Comparison of ENCODE assay signal across 18 cellular contexts in the genomic region with DNA sequence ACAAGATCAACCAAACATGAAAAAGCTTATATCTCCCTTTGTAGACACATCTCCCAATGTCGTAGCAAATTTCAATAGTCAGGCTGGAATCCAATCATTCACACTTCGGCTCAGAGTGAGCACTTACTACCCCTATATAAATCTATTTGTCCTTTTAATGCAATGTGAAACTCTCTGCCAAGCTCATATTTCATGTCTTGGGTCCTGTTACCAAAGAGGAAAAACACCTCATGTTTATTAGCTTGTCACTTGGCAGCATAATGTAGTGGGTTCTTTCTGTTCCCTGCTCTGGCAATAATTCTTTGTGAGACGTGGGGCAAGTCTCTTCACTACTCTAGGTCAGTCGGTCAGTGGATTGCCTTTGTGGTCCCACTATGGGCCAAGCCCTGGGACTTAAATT.
DNase-seq lines count a peak whose midpoint lies in the region; FAIRE-seq and TF ChIP-seq lines count a peak whose summit lies in the region.
"Had no signal": no experiment of that assay in that cellular context is flagged by ENCODE, and none has a peak within 500 bp of the region (broad histone marks: within the 10 kb centered on the region; RNA-seq: fewer than 3 reads in every experiment).

No MANE protein-coding gene starts in this region.

- no peak overlapping the region for H3K27ac Mint-ChIP-seq in astrocyte (ENCODE audit: unreplicated experiment)

- H3K4me1 ChIP-seq in astrocyte (ENCODE audit: insufficient read depth, low read length) = no peaks in the 10 kb centered on the region
- no peaks in the 10 kb centered on the region for H3K4me1 ChIP-seq in osteoblast (ENCODE audit: insufficient read depth, low read length)

- H2AFZ ChIP-seq in astrocyte (ENCODE audit: low read depth, low read length) (no peak overlapping the region), osteoblast (ENCODE audit: low read length) (no peak overlapping the region)

- peaks cover 12% of the 10 kb centered on the region for H3K9me3 Mint-ChIP-seq in astrocyte (ENCODE audit: unreplicated experiment)

- H3K9ac ChIP-seq in astrocyte (ENCODE audit: low read length) = no peak overlapping the region
- H3K9ac ChIP-seq: BLaER1 treated with 17β-estradiol and CSF1 and Interleukin-3, amounts not matched to agents 10 nM and 100 nM; KMS-11 had no signal

- peaks cover 12% of the 10 kb centered on the region for H3K27me3 Mint-ChIP-seq in astrocyte (ENCODE audit: low read depth, unreplicated experiment)

- no peak overlapping the region for H3K27ac ChIP-seq in astrocyte (ENCODE audit: low read depth, low read length)
- no peak overlapping the region for H3K27ac ChIP-seq in osteoblast (ENCODE audit: low read depth, low read length)
- H3K27ac ChIP-seq: BLaER1 treated with 17β-estradiol and CSF1 and Interleukin-3, amounts not matched to agents 10 nM and 100 nM; HL-60; KMS-11; tibial artery had no signal

- DNase-seq in DMS79 treated with DMSO at 0.1 percent for 48 hours (lab: John Stamatoyannopoulos, UW) (peak; percentile 25), astrocyte (ENCODE audit: low read depth) (peak; percentile 14), left kidney (ENCODE audit: low read depth, low spot score) (peak; percentile 95), D341Med (ENCODE audit: low spot score) (no peak), AML-193 (lab: John Stamatoyannopoulos, UW) (no peak), osteoblast (ENCODE audit: insufficient read length, low spot score, missing footprints) (no peak)
- DNase-seq: activated CD4-positive, alpha-beta T cell treated with anti-CD3 and anti-CD28 coated beads for 1 hour; activated CD8-positive, alpha-beta memory T cell treated with anti-CD3 and anti-CD28 coated beads, Interleukin-2, amount 50 U/mL, for 48 hours; left colon; NCI-H2227 treated with DMSO at 0.1 percent for 48 hours; stimulated activated CD4-positive, alpha-beta T cell treated with anti-CD3 and anti-CD28 coated beads, Interleukin-2, amount 100 ng/mL, for 48 hours; tibial artery had no signal

- FAIRE-seq in astrocyte (lab: Jason Lieb, UNC) = no peak
- FAIRE-seq: endothelial cell of umbilical vein, GM12878 had no signal

- H3K79me2 ChIP-seq in astrocyte (ENCODE audit: insufficient read depth, low read length) = no peaks in the 10 kb centered on the region
- no peaks in the 10 kb centered on the region for H3K79me2 ChIP-seq in osteoblast (ENCODE audit: insufficient read depth, low read length)

- H3K9me3 ChIP-seq in astrocyte (ENCODE audit: insufficient read depth, low read depth, low read length) (peaks cover 4% of the 10 kb centered on the region), osteoblast (ENCODE audit: low read depth, low read length) (peaks cover 3% of the 10 kb centered on the region)

- TF ChIP-seq RAD21 in Ishikawa (IDR thresholded peaks at IDR 0.05; ENCODE audit: low read depth) = no peak

- H3K36me3 ChIP-seq in astrocyte (ENCODE audit: insufficient read depth, low read length) = no peaks in the 10 kb centered on the region
- H3K36me3 ChIP-seq in osteoblast (ENCODE audit: insufficient read depth, low read length) = no peaks in the 10 kb centered on the region
- H3K36me3 ChIP-seq: tibial artery had no signal

- H4K20me1 ChIP-seq in astrocyte (ENCODE audit: insufficient read depth, low read length) (no peaks in the 10 kb centered on the region), osteoblast (ENCODE audit: insufficient read depth, low read length) (peaks cover 2% of the 10 kb centered on the region)

- no peaks in the 10 kb centered on the region for H3K36me3 Mint-ChIP-seq in astrocyte (ENCODE audit: low read depth, unreplicated experiment)

- peaks cover 9% of the 10 kb centered on the region for H3K27me3 ChIP-seq in astrocyte (ENCODE audit: insufficient read depth, low read length)
- H3K27me3 ChIP-seq in osteoblast (ENCODE audit: insufficient read depth, low read length) = no peaks in the 10 kb centered on the region
- H3K27me3 ChIP-seq: BLaER1 treated with 17β-estradiol and CSF1 and Interleukin-3, amounts not matched to agents 10 nM and 100 nM had no signal

- TF ChIP-seq CTCF in astrocyte (IDR thresholded peaks at IDR 0.05; ENCODE audit: insufficient read depth, low read depth, low read length) (no peak), osteoblast (IDR thresholded peaks at IDR 0.05; ENCODE audit: extremely low read depth, low read depth, low read length) (no peak)

- peaks cover 2% of the 10 kb centered on the region for H3K4me1 Mint-ChIP-seq in astrocyte (ENCODE audit: low read depth, unreplicated experiment)

- no peak overlapping the region for H3K4me3 ChIP-seq in astrocyte (ENCODE audit: insufficient read depth, low read depth, low read length)
- H3K4me3 ChIP-seq in osteoblast (ENCODE audit: insufficient read depth, low read length) = no peak overlapping the region
- H3K4me3 ChIP-seq: BLaER1 treated with 17β-estradiol and CSF1 and Interleukin-3, amounts not matched to agents 10 nM and 100 nM; GM12878; tibial artery had no signal

- no peak overlapping the region for H3K4me3 Mint-ChIP-seq in astrocyte (ENCODE audit: unreplicated experiment)

- TF ChIP-seq EP300 in Ishikawa (IDR thresholded peaks at IDR 0.05; ENCODE audit: borderline replicate concordance) = peak; percentile 76; the same call in 1 of the 2 replicates

- H3K4me2 ChIP-seq in astrocyte (ENCODE audit: low read length) = no peak overlapping the region
- no peak overlapping the region for H3K4me2 ChIP-seq in osteoblast (ENCODE audit: insufficient read depth, low read length)
- H3K4me2 ChIP-seq: BLaER1 treated with 17β-estradiol and CSF1 and Interleukin-3, amounts not matched to agents 10 nM and 100 nM; KMS-11 had no signal

TF ChIP-seq in Ishikawa, 13 proteins besides CTCF, POLR2A, EP300 and RAD21:
- peak; percentile 63; the same call in 1 of the 2 replicates for TF ChIP-seq FOXM1 (IDR thresholded peaks at IDR 0.05; ENCODE audit: borderline replicate concordance, low read depth)
- peak; percentile 76 for TF ChIP-seq NFIC (IDR thresholded peaks at IDR 0.05)
- TF ChIP-seq, protein P1, sequence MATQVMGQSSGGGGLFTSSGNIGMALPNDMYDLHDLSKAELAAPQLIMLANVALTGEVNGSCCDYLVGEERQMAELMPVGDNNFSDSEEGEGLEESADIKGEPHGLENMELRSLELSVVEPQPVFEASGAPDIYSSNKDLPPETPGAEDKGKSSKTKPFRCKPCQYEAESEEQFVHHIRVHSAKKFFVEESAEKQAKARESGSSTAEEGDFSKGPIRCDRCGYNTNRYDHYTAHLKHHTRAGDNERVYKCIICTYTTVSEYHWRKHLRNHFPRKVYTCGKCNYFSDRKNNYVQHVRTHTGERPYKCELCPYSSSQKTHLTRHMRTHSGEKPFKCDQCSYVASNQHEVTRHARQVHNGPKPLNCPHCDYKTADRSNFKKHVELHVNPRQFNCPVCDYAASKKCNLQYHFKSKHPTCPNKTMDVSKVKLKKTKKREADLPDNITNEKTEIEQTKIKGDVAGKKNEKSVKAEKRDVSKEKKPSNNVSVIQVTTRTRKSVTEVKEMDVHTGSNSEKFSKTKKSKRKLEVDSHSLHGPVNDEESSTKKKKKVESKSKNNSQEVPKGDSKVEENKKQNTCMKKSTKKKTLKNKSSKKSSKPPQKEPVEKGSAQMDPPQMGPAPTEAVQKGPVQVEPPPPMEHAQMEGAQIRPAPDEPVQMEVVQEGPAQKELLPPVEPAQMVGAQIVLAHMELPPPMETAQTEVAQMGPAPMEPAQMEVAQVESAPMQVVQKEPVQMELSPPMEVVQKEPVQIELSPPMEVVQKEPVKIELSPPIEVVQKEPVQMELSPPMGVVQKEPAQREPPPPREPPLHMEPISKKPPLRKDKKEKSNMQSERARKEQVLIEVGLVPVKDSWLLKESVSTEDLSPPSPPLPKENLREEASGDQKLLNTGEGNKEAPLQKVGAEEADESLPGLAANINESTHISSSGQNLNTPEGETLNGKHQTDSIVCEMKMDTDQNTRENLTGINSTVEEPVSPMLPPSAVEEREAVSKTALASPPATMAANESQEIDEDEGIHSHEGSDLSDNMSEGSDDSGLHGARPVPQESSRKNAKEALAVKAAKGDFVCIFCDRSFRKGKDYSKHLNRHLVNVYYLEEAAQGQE (IDR thresholded peaks at IDR 0.05; ENCODE audit: low read depth) = no peak
- 0 out of 2 replicates have a peak, but pooled peaks have one; percentile 37 for TF ChIP-seq TCF12 (IDR thresholded peaks at IDR 0.05; ENCODE audit: low read depth)
- TF ChIP-seq TEAD4 (IDR thresholded peaks at IDR 0.05) = peak; percentile 49
- no peak for TF ChIP-seq YY1 (IDR thresholded peaks at IDR 0.05; ENCODE audit: low read depth)
- no peak for TF ChIP-seq CEBPB (IDR thresholded peaks at IDR 0.05)

Comparison
In these comparisons a context has a peak if more than half of its experiments do, and no peak if none do; other contexts are left out.
1. DNase-seq: peak in DMS79 treated with DMSO at 0.1 percent for 48 hours (single experiment), astrocyte (single experiment) and left kidney (single experiment); none in D341Med (single experiment), AML-193 (0 of 2) and osteoblast (single experiment).